Comparison of ENCODE assay signal across 10 cellular contexts in the genomic region with DNA sequence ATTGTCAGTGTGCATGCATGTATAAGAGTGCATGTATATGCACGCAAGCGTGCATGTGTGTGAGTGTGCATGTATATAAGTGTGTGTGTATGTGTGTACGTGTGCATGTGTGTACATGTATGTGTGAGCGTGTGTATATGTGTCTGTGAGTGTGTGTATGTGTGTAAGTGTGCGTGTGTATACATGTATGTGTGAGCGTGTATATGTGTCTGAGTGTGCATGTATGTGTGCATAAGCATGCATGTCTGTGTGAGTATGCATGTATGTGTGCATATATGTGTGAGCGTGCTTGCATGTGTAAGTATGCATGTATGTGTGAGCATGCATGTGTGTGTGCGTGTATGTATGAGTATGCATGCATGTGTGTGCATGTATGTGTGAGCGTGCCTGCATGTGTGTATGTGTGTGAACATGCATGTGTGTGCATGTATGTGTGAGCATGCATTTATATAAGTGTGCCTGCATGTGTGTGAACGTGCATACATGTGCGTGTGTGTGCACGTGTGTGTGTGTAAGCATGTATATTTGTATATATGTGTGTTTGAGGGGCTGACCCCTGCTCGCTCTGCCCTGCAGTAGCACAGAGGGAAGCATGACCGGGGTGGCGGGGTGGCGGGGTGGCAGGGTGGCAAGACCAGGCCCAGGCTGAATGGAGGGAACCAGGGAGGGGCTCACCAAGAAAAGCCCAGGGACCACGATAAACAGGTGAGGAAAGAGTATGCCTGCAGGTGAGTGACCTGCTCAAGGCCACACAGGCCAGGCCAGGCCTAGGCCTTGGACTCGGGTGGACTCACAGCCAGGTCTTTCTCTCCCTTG. TPM values are rescaled to one million over a fixed set of nuclear protein-coding genes. Genes with fewer than 3 reads are reported as not detected.
DNase-seq lines count a peak whose midpoint lies in the region; ATAC-seq and TF ChIP-seq lines count a peak whose summit lies in the region.
"Had no signal": no experiment of that assay in that cellular context is flagged by ENCODE, and none has a peak within 500 bp of the region (broad histone marks: within the 10 kb centered on the region; RNA-seq: fewer than 3 reads in every experiment).

No MANE protein-coding gene starts in this region.

- no peaks in the 10 kb centered on the region for H3K9me3 ChIP-seq in PC-9 (ENCODE audit: insufficient read depth, low read depth)
- H3K9me3 ChIP-seq in spleen: no peaks in the 10 kb centered on the region
- H3K9me3 ChIP-seq: prostate gland, tibial artery had no signal

- H3K27me3 ChIP-seq in PC-9 (ENCODE audit: insufficient read depth, low read depth): no peaks in the 10 kb centered on the region
- H3K27me3 ChIP-seq in spleen (replicated peaks in 1 of 7): no peaks in the 10 kb centered on the region

- H3K36me3 Mint-ChIP-seq in activated CD8-positive, alpha-beta memory T cell treated with anti-CD3 and anti-CD28 coated beads, Interleukin-2, amount 10 ng/mL, durations not matched to agents 7 days and 5 days: peaks cover 76% of the 10 kb centered on the region
- H3K36me3 Mint-ChIP-seq in effector memory CD8-positive, alpha-beta T cell (ENCODE audit: insufficient read depth): peaks cover 63% of the 10 kb centered on the region

- peak overlapping the region; percentile 73 for H3K27ac ChIP-seq in PC-9
- peak overlapping the region in 7 of 8 donors; percentile 44 to 96 (median 88) for H3K27ac ChIP-seq in spleen
- H3K27ac ChIP-seq: prostate gland had no signal

- no TSS peak for BruUV-seq in PC-9 (replicated peaks; lab: Mats Ljungman, UMichigan)

- intact Hi-C loops in PC-9 (cut with micrococcal nuclease; ENCODE audit: unreplicated experiment): no loop called here
- intact Hi-C loops in spleen (cut with DNase I; ENCODE audit: low total_unique reads): no loop called here

- peaks cover 92% of the 10 kb centered on the region for H3K4me1 Mint-ChIP-seq in activated CD8-positive, alpha-beta memory T cell treated with anti-CD3 and anti-CD28 coated beads, Interleukin-2, amount 10 ng/mL, durations not matched to agents 7 days and 5 days
- peaks cover 75 to 78% of the 10 kb centered on the region in 2 donors for H3K4me1 Mint-ChIP-seq in effector memory CD8-positive, alpha-beta T cell (ENCODE audit: low read depth in 2 of 2)

- H3F3A ChIP-seq in PC-9 (ENCODE audit: insufficient read depth, low read depth): peaks cover 52% of the 10 kb centered on the region

- CTCF ChIA-PET in activated CD8-positive, alpha-beta memory T cell treated with anti-CD3 and anti-CD28 coated beads, Interleukin-2, amount 10 ng/mL, durations not matched to agents 7 days and 5 days (lab: Charles Lee): interaction anchor here (1.1 to 2.9 kb wide), 10 partner anchors 9 to 258 kb away, joined by 3 to 17 read pairs (median 5); no protein-coding TSS in a partner anchor
- CTCF ChIA-PET in PC-9 (lab: Charles Lee): no interaction called here

- H3K27me3 Mint-ChIP-seq in activated CD8-positive, alpha-beta memory T cell treated with anti-CD3 and anti-CD28 coated beads, Interleukin-2, amount 10 ng/mL, durations not matched to agents 7 days and 5 days: no peaks in the 10 kb centered on the region
- H3K27me3 Mint-ChIP-seq in effector memory CD8-positive, alpha-beta T cell: no peaks in the 10 kb centered on the region

- no peaks in the 10 kb centered on the region for H3K9me3 Mint-ChIP-seq in activated CD8-positive, alpha-beta memory T cell treated with anti-CD3 and anti-CD28 coated beads, Interleukin-2, amount 10 ng/mL, durations not matched to agents 7 days and 5 days (ENCODE audit: low read depth)
- no peaks in the 10 kb centered on the region for H3K9me3 Mint-ChIP-seq in effector memory CD8-positive, alpha-beta T cell

- TF ChIP-seq CTCF in PC-9 (conservative IDR thresholded peaks at IDR 0.05) (no peak), spleen (IDR thresholded peaks at IDR 0.05 in 8 of 11, conservative IDR thresholded peaks at IDR 0.05 in 3 of 11) (no peak)

- H3K4me3 ChIP-seq in PC-9 (no peak overlapping the region), spleen (peak overlapping the region in 2 of 8 donors; percentile 7 to 43)
- H3K4me3 ChIP-seq: prostate gland, tibial artery had no signal

- H3K4me1 ChIP-seq in PC-9 (replicated peaks; ENCODE audit: insufficient read depth) (peaks cover 52% of the 10 kb centered on the region), spleen (peaks cover 53 to 100% (median 75%) of the 10 kb centered on the region in 6 donors)

- H3K36me3 ChIP-seq in PC-9 (ENCODE audit: low read depth) (no peaks in the 10 kb centered on the region), spleen (peaks cover 0 to 87% (median 44%) of the 10 kb centered on the region in 6 donors)
- H3K36me3 ChIP-seq: prostate gland, tibial artery had no signal

- POLR2A ChIA-PET in PC-9 (lab: Charles Lee; ENCODE audit: unreplicated experiment): no interaction called here

- no peaks in the 10 kb centered on the region for H3K79me2 ChIP-seq in PC-9 (ENCODE audit: low read depth)

- no peaks in the 10 kb centered on the region for H3K9me2 ChIP-seq in PC-9 (ENCODE audit: insufficient read depth)

- H3K4me2 ChIP-seq in PC-9: peak overlapping the region; percentile 61

- H3K4me3 Mint-ChIP-seq in activated CD8-positive, alpha-beta memory T cell treated with anti-CD3 and anti-CD28 coated beads, Interleukin-2, amount 10 ng/mL, durations not matched to agents 7 days and 5 days: peak overlapping the region; percentile 68
- peak overlapping the region; percentile 73 to 83 for H3K4me3 Mint-ChIP-seq in effector memory CD8-positive, alpha-beta T cell

- 80 to 87% (median 84%) methylated on average over 17 to 18 of the region's 18 CpGs for WGBS in spleen, 5 donors

- DNase-seq in activated CD8-positive, alpha-beta memory T cell treated with anti-CD3 and anti-CD28 coated beads, Interleukin-2, amount 10 ng/mL, durations not matched to agents 7 days and 5 days: no peak
- DNase-seq in activated CD8-positive, alpha-beta memory T cell treated with anti-CD3 and anti-CD28 coated beads for 24 hours: no peak
- DNase-seq in PC-9: no peak
- DNase-seq in effector memory CD8-positive, alpha-beta T cell: no peak
- no peak for DNase-seq in spleen
- no peak for DNase-seq in HCEC 1CT
- DNase-seq: tibial artery had no signal

- no peak for TF ChIP-seq POLR2A in spleen (IDR thresholded peaks at IDR 0.05)

- H4K20me1 ChIP-seq in PC-9 (ENCODE audit: insufficient read depth): no peaks in the 10 kb centered on the region

- H3K27ac Mint-ChIP-seq in activated CD8-positive, alpha-beta memory T cell treated with anti-CD3 and anti-CD28 coated beads, Interleukin-2, amount 10 ng/mL, durations not matched to agents 7 days and 5 days: peak overlapping the region; percentile 100
- H3K27ac Mint-ChIP-seq in effector memory CD8-positive, alpha-beta T cell: peak overlapping the region; percentile 92 to 94

- ATAC-seq in activated CD8-positive, alpha-beta memory T cell treated with anti-CD3 and anti-CD28 coated beads, Interleukin-2, amount 10 ng/mL, durations not matched to agents 7 days and 5 days: no peak
- ATAC-seq in effector memory CD8-positive, alpha-beta T cell (replicated peaks): no peak
- ATAC-seq in GM19351 (IDR thresholded peaks at IDR 0.05; ENCODE audit: unreplicated experiment) (no peak), GM18873 (IDR thresholded peaks at IDR 0.05; ENCODE audit: low FRiP score, unreplicated experiment) (no peak)

- H2AFZ ChIP-seq in PC-9: no peak overlapping the region

RNA-seq across cellular contexts. Expression of gene CYTH4, which starts 26.3 kb away (rescaled TPM):
- 100 to 1,000 TPM in 1 of 2 experiments, 10 to 100 TPM in 1; 97.8 to 123 TPM for total RNA-seq in activated CD8-positive, alpha-beta memory T cell treated with anti-CD3 and anti-CD28 coated beads, Interleukin-2, amount 10 ng/mL, durations not matched to agents 7 days and 5 days
- total RNA-seq in PC-9 (2021) (not detected in 2 replicates), spleen (100 to 1,000 TPM in 6 of 7 donors, 10 to 100 TPM in 1; 97.5 to 238 (median 118) TPM)
- 10 to 100 TPM; 35.3 to 58.1 (median 53.6) TPM for polyA plus RNA-seq in spleen

Comparison
In these comparisons a context has a peak if more than half of its experiments do, and no peak if none do; other contexts are left out.
1. RNA of gene CYTH4, which starts 26.3 kb away (total RNA-seq): 97.8 to 123 TPM in activated CD8-positive, alpha-beta memory T cell treated with anti-CD3 and anti-CD28 coated beads, Interleukin-2, amount 10 ng/mL, durations not matched to agents 7 days and 5 days and 97.5 to 238 TPM in spleen; not detected in PC-9; every median in the first group is over 10 times any median in the second.